Comparison of ENCODE assay signal across 16 cellular contexts in the genomic region with DNA sequence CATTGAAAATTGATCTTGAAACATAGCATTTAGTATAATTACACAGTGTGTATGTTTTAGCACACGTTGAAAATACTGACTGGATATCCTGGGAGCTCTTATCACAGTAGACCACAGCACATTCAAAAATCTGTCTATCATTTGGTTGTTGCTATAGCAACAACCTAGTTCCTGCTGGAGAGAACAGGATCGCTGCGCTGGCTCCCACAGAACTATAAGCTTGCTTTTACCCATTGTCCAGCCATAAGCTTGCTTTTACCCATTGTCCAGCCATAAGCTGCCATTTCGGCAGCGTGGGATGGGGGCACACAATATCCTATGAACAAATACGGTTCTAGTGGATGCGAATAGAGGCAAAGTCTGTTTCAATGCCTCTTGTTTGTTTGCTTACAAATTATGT.
DNase-seq lines count a peak whose midpoint lies in the region; ATAC-seq, FAIRE-seq and TF ChIP-seq lines count a peak whose summit lies in the region.
"Had no signal": no experiment of that assay in that cellular context is flagged by ENCODE, and none has a peak within 500 bp of the region (broad histone marks: within the 10 kb centered on the region; RNA-seq: fewer than 3 reads in every experiment).

No MANE protein-coding gene starts in this region.

- no peaks in the 10 kb centered on the region for H3K36me3 Mint-ChIP-seq in activated CD8-positive, alpha-beta T cell treated with anti-CD3 and anti-CD28 coated beads for 36 hours (ENCODE audit: low read depth)
- H3K36me3 Mint-ChIP-seq: CD8-positive, alpha-beta memory T cell had no signal

- no peak overlapping the region for H3K18ac ChIP-seq in mesendoderm (ENCODE audit: low read length)

- H2BK120ac ChIP-seq in mesendoderm (ENCODE audit: low read depth, low read length) = no peak overlapping the region

- H3K9me1 ChIP-seq in K562 (ENCODE audit: control insufficient read depth, insufficient read depth, low read length) = no peaks in the 10 kb centered on the region

- peaks cover 2% of the 10 kb centered on the region for H3K27me3 Mint-ChIP-seq in activated CD8-positive, alpha-beta T cell treated with anti-CD3 and anti-CD28 coated beads for 36 hours
- H3K27me3 Mint-ChIP-seq: activated B cell treated with CpG ODN at 0.5 μM for 24 hours; activated T-helper 17 cell treated with anti-CD3 and anti-CD28 coated beads, Interleukin-2, amount 50 U/mL, for 72 hours; CD8-positive, alpha-beta memory T cell; central memory CD8-positive, alpha-beta T cell had no signal

- WGBS in K562 (ENCODE audit: insufficient coverage, low coverage, missing lambda C conversion rate) = 3% methylated on average over 7 of the region's 7 CpGs
- no CpG with 5 or more reads among the region's 7 CpGs for WGBS in mesendoderm (ENCODE audit: extremely low coverage, insufficient coverage, low lambda C conversion rate)

- TF ChIP-seq POLR2A in K562 (conservative IDR thresholded peaks at IDR 0.05) = no peak

- no peak overlapping the region for H2AFZ ChIP-seq in K562 (ENCODE audit: low read depth, low read length)

- POLR2A ChIA-PET in K562 (lab: Yijun Ruan, JAX) = no interaction called here
- POLR2A ChIA-PET in activated CD8-positive, alpha-beta T cell treated with anti-CD3 and anti-CD28 coated beads for 36 hours (lab: Charles Lee) = no interaction called here

- no peaks in the 10 kb centered on the region for H3K4me1 Mint-ChIP-seq in activated CD8-positive, alpha-beta T cell treated with anti-CD3 and anti-CD28 coated beads for 36 hours (ENCODE audit: low read depth)
- H3K4me1 Mint-ChIP-seq: activated B cell treated with CpG ODN at 0.5 μM for 24 hours; activated T-helper 17 cell treated with anti-CD3 and anti-CD28 coated beads, Interleukin-2, amount 50 U/mL, for 72 hours; CD8-positive, alpha-beta memory T cell; central memory CD8-positive, alpha-beta T cell had no signal

- H3K79me2 ChIP-seq in K562 (ENCODE audit: control insufficient read depth, insufficient read depth, low read length) (no peaks in the 10 kb centered on the region), mesendoderm (ENCODE audit: control insufficient read depth, insufficient read depth, low read length) (no peaks in the 10 kb centered on the region)

- H3K9me3 Mint-ChIP-seq in activated CD8-positive, alpha-beta T cell treated with anti-CD3 and anti-CD28 coated beads for 36 hours = no peaks in the 10 kb centered on the region
- H3K9me3 Mint-ChIP-seq: activated B cell treated with CpG ODN at 0.5 μM for 24 hours; activated T-helper 17 cell treated with anti-CD3 and anti-CD28 coated beads, Interleukin-2, amount 50 U/mL, for 72 hours; central memory CD8-positive, alpha-beta T cell had no signal

- H3K9me3 ChIP-seq in BE2C = no peaks in the 10 kb centered on the region
- no peaks in the 10 kb centered on the region for H3K9me3 ChIP-seq in K562 (replicated peaks; ENCODE audit: control insufficient read depth, insufficient read depth, low read depth, low read length)
- no peaks in the 10 kb centered on the region for H3K9me3 ChIP-seq in effector memory CD4-positive, alpha-beta T cell (ENCODE audit: control insufficient read depth, low read length)
- H3K9me3 ChIP-seq: adrenal gland, ovary had no signal

- H3K4me3 Mint-ChIP-seq in activated CD8-positive, alpha-beta T cell treated with anti-CD3 and anti-CD28 coated beads for 36 hours = no peak overlapping the region
- H3K4me3 Mint-ChIP-seq: activated B cell treated with CpG ODN at 0.5 μM for 24 hours; activated T-helper 17 cell treated with anti-CD3 and anti-CD28 coated beads, Interleukin-2, amount 50 U/mL, for 72 hours; CD8-positive, alpha-beta memory T cell; central memory CD8-positive, alpha-beta T cell had no signal

- H3K4ac ChIP-seq in mesendoderm (ENCODE audit: low read depth, low read length) = no peak overlapping the region

- H4K5ac ChIP-seq in mesendoderm (ENCODE audit: low read length) = no peak overlapping the region

- TF ChIP-seq CTCF in BE2C (IDR thresholded peaks at IDR 0.05; ENCODE audit: low read depth, low read length) (no peak), K562 (IDR thresholded peaks at IDR 0.05 in 2 of 3, conservative IDR thresholded peaks at IDR 0.05 in 1 of 3; ENCODE audit: insufficient read depth in 2 of 3, low read depth in 1 of 3, low read length in 3 of 3) (no peak)
- no peak for TF ChIP-seq CTCF in activated CD8-positive, alpha-beta T cell treated with anti-CD3 and anti-CD28 coated beads for 36 hours (IDR thresholded peaks at IDR 0.05)

- no peak overlapping the region for H2BK5ac ChIP-seq in mesendoderm (ENCODE audit: low read length)

- no peaks in the 10 kb centered on the region for H3K79me1 ChIP-seq in mesendoderm (ENCODE audit: low read length)

- DNase-seq in BE2C = peak; percentile 26
- DNase-seq in NCI-H524 (lab: John Stamatoyannopoulos, UW) = peak; percentile 27 to 58
- DNase-seq in K562 (ENCODE audit: extremely low read depth in 1 of 4, low spot score in 3 of 4) = no peak
- DNase-seq in mesendoderm = peak; percentile 30
- DNase-seq in cortex of kidney (lab: John Stamatoyannopoulos, UW) = no peak
- DNase-seq in activated CD8-positive, alpha-beta T cell treated with anti-CD3 and anti-CD28 coated beads for 36 hours = no peak
- no peak for DNase-seq in NCI-H774 (lab: John Stamatoyannopoulos, UW)
- no peak for DNase-seq in effector memory CD4-positive, alpha-beta T cell
- DNase-seq: activated B cell treated with CpG ODN at 0.5 μM for 24 hours; adrenal gland; CD8-positive, alpha-beta memory T cell; NCI-H2081 treated with DMSO at 0.1 percent for 48 hours; ovary; stimulated activated CD4-positive, alpha-beta T cell treated with anti-CD3 and anti-CD28 coated beads, Interleukin-2, amount 100 ng/mL, for 24 hours had no signal

- no peaks in the 10 kb centered on the region for H4K20me1 ChIP-seq in K562 (replicated peaks; ENCODE audit: control insufficient read depth, insufficient read depth, low read length)

- peak overlapping the region; percentile 37 for H3K4me3 ChIP-seq in BE2C (ENCODE audit: low read depth, low read length)
- no peak overlapping the region for H3K4me3 ChIP-seq in K562
- H3K4me3 ChIP-seq in mesendoderm (ENCODE audit: low read length) = no peak overlapping the region
- no peak overlapping the region for H3K4me3 ChIP-seq in effector memory CD4-positive, alpha-beta T cell (ENCODE audit: insufficient read depth, low read depth, low read length, poor library complexity, severe bottlenecking)
- H3K4me3 ChIP-seq: adrenal gland, ovary had no signal

- no peak for ATAC-seq in K562
- no peak for ATAC-seq in activated CD8-positive, alpha-beta T cell treated with anti-CD3 and anti-CD28 coated beads for 36 hours
- ATAC-seq: activated T-helper 17 cell treated with anti-CD3 and anti-CD28 coated beads, Interleukin-2, amount 50 U/mL, for 72 hours had no signal

- no peak for FAIRE-seq in K562 (lab: Jason Lieb, UNC)

- H3K27ac Mint-ChIP-seq in activated CD8-positive, alpha-beta T cell treated with anti-CD3 and anti-CD28 coated beads for 36 hours = no peak overlapping the region
- H3K27ac Mint-ChIP-seq: activated B cell treated with CpG ODN at 0.5 μM for 24 hours; activated T-helper 17 cell treated with anti-CD3 and anti-CD28 coated beads, Interleukin-2, amount 50 U/mL, for 72 hours; CD8-positive, alpha-beta memory T cell had no signal

- no peak overlapping the region for H3K4me2 ChIP-seq in K562 (ENCODE audit: insufficient read depth, low read length)
- H3K4me2 ChIP-seq in mesendoderm (ENCODE audit: low read length) = no peak overlapping the region

- H3K4me1 ChIP-seq in BE2C (no peaks in the 10 kb centered on the region), K562 (replicated peaks in 1 of 2; ENCODE audit: control insufficient read depth in 2 of 2, insufficient read depth in 2 of 2, low read length in 2 of 2) (no peaks in the 10 kb centered on the region), mesendoderm (ENCODE audit: control insufficient read depth, low read depth, low read length) (no peaks in the 10 kb centered on the region)
- no peaks in the 10 kb centered on the region for H3K4me1 ChIP-seq in effector memory CD4-positive, alpha-beta T cell (ENCODE audit: control insufficient read depth, insufficient read depth, low read length, poor library complexity, severe bottlenecking)
- H3K4me1 ChIP-seq: adrenal gland had no signal

- TF ChIP-seq RAD21 in K562 (CRISPR knock-in tag; conservative IDR thresholded peaks at IDR 0.05 in 1 of 2, IDR thresholded peaks at IDR 0.05 in 1 of 2) = no peak

- TF ChIP-seq EP300 in K562 (IDR thresholded peaks at IDR 0.05; ENCODE audit: low read length) = no peak

- H3K27me3 ChIP-seq in BE2C (no peaks in the 10 kb centered on the region), K562 (ENCODE audit: control insufficient read depth in 2 of 2, insufficient read depth in 2 of 2, low read length in 2 of 2) (no peaks in the 10 kb centered on the region), mesendoderm (ENCODE audit: insufficient read depth, low read length, poor library complexity) (no peaks in the 10 kb centered on the region)
- no peaks in the 10 kb centered on the region for H3K27me3 ChIP-seq in effector memory CD4-positive, alpha-beta T cell (replicated peaks; ENCODE audit: control insufficient read depth, insufficient read depth, low read length, poor library complexity, severe bottlenecking)
- H3K27me3 ChIP-seq: adrenal gland, ovary had no signal

- no peak overlapping the region for H3K56ac ChIP-seq in mesendoderm (ENCODE audit: low read length)

- no peak overlapping the region for H3K23ac ChIP-seq in mesendoderm (ENCODE audit: low read length)

- H2AK5ac ChIP-seq in mesendoderm (ENCODE audit: low read length) = no peak overlapping the region

- H4K8ac ChIP-seq in mesendoderm (ENCODE audit: low read depth, low read length) = no peak overlapping the region

- no peaks in the 10 kb centered on the region for H3K36me3 ChIP-seq in BE2C
- no peaks in the 10 kb centered on the region for H3K36me3 ChIP-seq in K562 (ENCODE audit: control insufficient read depth, insufficient read depth, low read length)
- H3K36me3 ChIP-seq in mesendoderm (ENCODE audit: control insufficient read depth, insufficient read depth, low read length) = no peaks in the 10 kb centered on the region
- no peaks in the 10 kb centered on the region for H3K36me3 ChIP-seq in effector memory CD4-positive, alpha-beta T cell (ENCODE audit: control insufficient read depth, insufficient read depth, low read length)
- H3K36me3 ChIP-seq: adrenal gland, ovary had no signal

- in situ Hi-C loops in K562 (cut with MboI) = no loop called here

- intact Hi-C loops in K562 (cut with micrococcal nuclease) = no loop called here
- intact Hi-C loops in activated CD8-positive, alpha-beta T cell treated with anti-CD3 and anti-CD28 coated beads for 36 hours (cut with micrococcal nuclease) = no loop called here

- H3K27ac ChIP-seq in K562 (ENCODE audit: extremely low read depth, low read depth, low read length) = no peak overlapping the region
- no peak overlapping the region for H3K27ac ChIP-seq in mesendoderm (ENCODE audit: low read depth, low read length)
- no peak overlapping the region for H3K27ac ChIP-seq in effector memory CD4-positive, alpha-beta T cell (ENCODE audit: insufficient read depth, low read length, poor library complexity, severe bottlenecking)
- H3K27ac ChIP-seq: adrenal gland, ovary had no signal

- no peak overlapping the region for H2BK15ac ChIP-seq in mesendoderm (replicated peaks; ENCODE audit: low read depth)

- H3K9ac ChIP-seq in K562 (ENCODE audit: insufficient read depth in 1 of 2, low read depth in 2 of 2, low read length in 2 of 2) = no peak overlapping the region
- H3K9ac ChIP-seq in mesendoderm (ENCODE audit: low read length) = no peak overlapping the region

- CTCF ChIA-PET in K562 (lab: Yijun Ruan, JAX; ENCODE audit: low intra/inter-chr PET ratio) = no interaction called here
- CTCF ChIA-PET in activated CD8-positive, alpha-beta T cell treated with anti-CD3 and anti-CD28 coated beads for 36 hours (lab: Charles Lee) = no interaction called here

- BruUV-seq in K562 (replicated peaks; lab: Mats Ljungman, UMichigan) = no TSS peak

Comparison
In these comparisons a context has a peak if more than half of its experiments do, and no peak if none do; other contexts are left out.
1. DNase-seq: peak in BE2C (single experiment), NCI-H524 (2 of 2) and mesendoderm (single experiment); none in K562 (0 of 4), cortex of kidney (single experiment), activated CD8-positive, alpha-beta T cell treated with anti-CD3 and anti-CD28 coated beads for 36 hours (single experiment), NCI-H774 (single experiment) and effector memory CD4-positive, alpha-beta T cell (0 of 3).